ENCODE assay signal across 9 cellular contexts in genomic region chr2:162221064-162221463, GRCh38. TPM values are rescaled to one million over a fixed set of nuclear protein-coding genes. Genes with fewer than 3 reads are reported as not detected.
DNase-seq lines count a peak whose midpoint lies in the region; ATAC-seq and TF ChIP-seq lines count a peak whose summit lies in the region.
"Had no signal": no experiment of that assay in that cellular context is flagged by ENCODE, and none has a peak within 500 bp of the region (broad histone marks: within the 10 kb centered on the region; RNA-seq: fewer than 3 reads in every experiment).

No MANE protein-coding gene starts in this region.

- DNase-seq in NCI-H2029 (lab: John Stamatoyannopoulos, UW) (peak; percentile 5), NCI-H2029 treated with DMSO at 0.1 percent for 48 hours (lab: John Stamatoyannopoulos, UW) (no peak), NCI-H1048 (lab: John Stamatoyannopoulos, UW) (peak; percentile 6), dorsolateral prefrontal cortex (peak in 8 of 10 donors; percentile 8 to 77 (median 60)), medulla oblongata (ENCODE audit: extremely low spot score) (peak; percentile 78)
- peak; percentile 44 for DNase-seq in activated CD4-positive, alpha-beta T cell treated with anti-CD3 and anti-CD28 coated beads, Interleukin-2, amount 50 U/mL, for 1 hour
- peak; percentile 24 for DNase-seq in stimulated activated CD8-positive, alpha-beta memory T cell treated with anti-CD3 and anti-CD28 coated beads, Interleukin-4, amount 100 ng/mL, for 24 hours (ENCODE audit: low read depth)

- intact Hi-C loops in dorsolateral prefrontal cortex (cut with DNase I): loop anchor here (1.0 to 2.0 kb wide), 2 partner anchors 77 to 78 kb away; no protein-coding TSS in a partner anchor

- no peaks in the 10 kb centered on the region for H3K27me3 ChIP-seq in dorsolateral prefrontal cortex
- H3K27me3 ChIP-seq: BLaER1 treated with 17β-estradiol and CSF1 and Interleukin-3, amounts not matched to agents 10 nM and 100 nM had no signal

- TF ChIP-seq CTCF in dorsolateral prefrontal cortex (IDR thresholded peaks at IDR 0.05 in 54 of 56, conservative IDR thresholded peaks at IDR 0.05 in 2 of 56; ENCODE audit: low read depth in 1 of 56, partially characterized antibody in 56 of 56): peak; percentile 24 to 93 (median 81)

- no peak overlapping the region for H3K4me3 ChIP-seq in dorsolateral prefrontal cortex
- H3K4me3 ChIP-seq: BLaER1 treated with 17β-estradiol and CSF1 and Interleukin-3, amounts not matched to agents 10 nM and 100 nM had no signal

- H3K27ac ChIP-seq in dorsolateral prefrontal cortex: no peak overlapping the region
- H3K27ac ChIP-seq: BLaER1 treated with 17β-estradiol and CSF1 and Interleukin-3, amounts not matched to agents 10 nM and 100 nM had no signal

- ATAC-seq in HG02588 (IDR thresholded peaks at IDR 0.05; ENCODE audit: unreplicated experiment): peak; percentile 97

RNA-seq across cellular contexts. Expression of gene FAP, which starts 22.2 kb away (rescaled TPM):
- total RNA-seq in dorsolateral prefrontal cortex: 10 to 100 TPM in 34 of 120 experiments, 1 to 10 TPM in 86; 2.4 to 20.2 (median 8.2) TPM
